9 cellular contexts compared by ENCODE assay signal in genomic region chr19:869245-870177, GRCh38. TPM values are rescaled to one million over a fixed set of nuclear protein-coding genes. Genes with fewer than 3 reads are reported as not detected.
DNase-seq lines count a peak whose midpoint lies in the region; ATAC-seq, FAIRE-seq and TF ChIP-seq lines count a peak whose summit lies in the region.
"Had no signal": no experiment of that assay in that cellular context is flagged by ENCODE, and none has a peak within 500 bp of the region (broad histone marks: within the 10 kb centered on the region; RNA-seq: fewer than 3 reads in every experiment).

No MANE protein-coding gene starts in this region.

- ATAC-seq in right cardiac atrium: peak; percentile 39 to 53
- ATAC-seq in stimulated activated naive B cell treated with anti-CD40 and anti-IgM and Interleukin-4, amounts not matched to agents 10 μg/mL and 1 μg/mL and 100 μg/mL, for 72 hours (replicated peaks): no peak
- no peak for ATAC-seq in activated naive CD8-positive, alpha-beta T cell treated with anti-CD3 and anti-CD28 coated beads, Interleukin-2, amount 50 U/mL, for 24 hours

- no peak for TF ChIP-seq CTCF in HEK293 (tag by site-specific recombination; IDR thresholded peaks at IDR 0.05)

- H3K4me1 ChIP-seq in HEK293 (ENCODE audit: control insufficient read depth, insufficient read depth, low read length) (no peaks in the 10 kb centered on the region; the same call in 1 of the 2 replicates), right cardiac atrium (ENCODE audit: control insufficient read depth, insufficient read depth, low read length) (no peaks in the 10 kb centered on the region)

- no peak for TF ChIP-seq POLR2A in GM12892 (IDR thresholded peaks at IDR 0.05; ENCODE audit: low read depth, low read length)

- no peak overlapping the region for H3K4me3 Mint-ChIP-seq in stimulated activated naive B cell treated with anti-CD40 and anti-IgM and Interleukin-4, amounts not matched to agents 10 μg/mL and 1 μg/mL and 100 μg/mL, for 72 hours
- no peak overlapping the region for H3K4me3 Mint-ChIP-seq in activated naive CD8-positive, alpha-beta T cell treated with anti-CD3 and anti-CD28 coated beads, Interleukin-2, amount 50 U/mL, for 24 hours

- peaks cover 7 to 47% of the 10 kb centered on the region in 2 experiments; a peak in 2 of 3 replicates for H3K36me3 ChIP-seq in HEK293 (ENCODE audit: control insufficient read depth in 2 of 2, insufficient read depth in 1 of 2, low read length in 2 of 2)

- H3K4me3 ChIP-seq in HEK293 (ENCODE audit: low read depth, low read length): no peak overlapping the region
- no peak overlapping the region for H3K4me3 ChIP-seq in right cardiac atrium (ENCODE audit: low read length)

- no peak overlapping the region; the same call in 1 of the 2 replicates for H3K27ac ChIP-seq in HEK293 (ENCODE audit: extremely low read depth, low read depth, low read length)
- H3K27ac ChIP-seq in right cardiac atrium (ENCODE audit: low read length): no peak overlapping the region

- CTCF ChIA-PET in HEK293 (lab: Yijun Ruan, JAX): no interaction called here

- DNase-seq in amniotic epithelial cell (ENCODE audit: low read depth) (peak; percentile 90), right cardiac atrium (peak; percentile 83 to 89 (median 87)), D341Med (ENCODE audit: low spot score) (no peak), CD1c-positive myeloid dendritic cell (ENCODE audit: extremely low spot score) (no peak), GM12892 (ENCODE audit: insufficient read length) (no peak)
- DNase-seq in stimulated activated naive B cell treated with anti-CD40 and anti-IgM and Interleukin-4, amounts not matched to agents 10 μg/mL and 1 μg/mL and 100 μg/mL, for 72 hours: no peak
- no peak for DNase-seq in activated naive CD8-positive, alpha-beta T cell treated with anti-CD3 and anti-CD28 coated beads, Interleukin-2, amount 50 U/mL, for 24 hours

- H3K9me3 Mint-ChIP-seq in stimulated activated naive B cell treated with anti-CD40 and anti-IgM and Interleukin-4, amounts not matched to agents 10 μg/mL and 1 μg/mL and 100 μg/mL, for 72 hours: peaks cover 0 to 1% of the 10 kb centered on the region in 2 donors
- H3K9me3 Mint-ChIP-seq in activated naive CD8-positive, alpha-beta T cell treated with anti-CD3 and anti-CD28 coated beads, Interleukin-2, amount 50 U/mL, for 24 hours: no peaks in the 10 kb centered on the region

- 67% methylated on average over 29 of the region's 29 CpGs for WGBS in right cardiac atrium

- H3K27me3 Mint-ChIP-seq in stimulated activated naive B cell treated with anti-CD40 and anti-IgM and Interleukin-4, amounts not matched to agents 10 μg/mL and 1 μg/mL and 100 μg/mL, for 72 hours: no peaks in the 10 kb centered on the region
- no peaks in the 10 kb centered on the region for H3K27me3 Mint-ChIP-seq in activated naive CD8-positive, alpha-beta T cell treated with anti-CD3 and anti-CD28 coated beads, Interleukin-2, amount 50 U/mL, for 24 hours

- H3K9me3 ChIP-seq in HEK293 (ENCODE audit: control insufficient read depth, insufficient read depth, low read depth, low read length) (no peaks in the 10 kb centered on the region), right cardiac atrium (ENCODE audit: control insufficient read depth, low read length) (no peaks in the 10 kb centered on the region)

- no peak for FAIRE-seq in GM12892 (lab: Jason Lieb, UNC)
- FAIRE-seq: endometrium had no signal

- H3K36me3 Mint-ChIP-seq in stimulated activated naive B cell treated with anti-CD40 and anti-IgM and Interleukin-4, amounts not matched to agents 10 μg/mL and 1 μg/mL and 100 μg/mL, for 72 hours: peaks cover 45% of the 10 kb centered on the region in 2 donors
- H3K36me3 Mint-ChIP-seq in activated naive CD8-positive, alpha-beta T cell treated with anti-CD3 and anti-CD28 coated beads, Interleukin-2, amount 50 U/mL, for 24 hours (ENCODE audit: low read depth): peaks cover 7% of the 10 kb centered on the region

- H3K4me1 Mint-ChIP-seq in stimulated activated naive B cell treated with anti-CD40 and anti-IgM and Interleukin-4, amounts not matched to agents 10 μg/mL and 1 μg/mL and 100 μg/mL, for 72 hours: peaks cover 10 to 16% of the 10 kb centered on the region in 2 donors
- H3K4me1 Mint-ChIP-seq in activated naive CD8-positive, alpha-beta T cell treated with anti-CD3 and anti-CD28 coated beads, Interleukin-2, amount 50 U/mL, for 24 hours: peaks cover 10% of the 10 kb centered on the region

- no peaks in the 10 kb centered on the region for H3K27me3 ChIP-seq in right cardiac atrium (ENCODE audit: control insufficient read depth, insufficient read depth)

- POLR2A ChIA-PET in HEK293 (lab: Yijun Ruan, JAX): no interaction called here

- H3K27ac Mint-ChIP-seq in stimulated activated naive B cell treated with anti-CD40 and anti-IgM and Interleukin-4, amounts not matched to agents 10 μg/mL and 1 μg/mL and 100 μg/mL, for 72 hours: peak overlapping the region; percentile 85
- no peak overlapping the region for H3K27ac Mint-ChIP-seq in activated naive CD8-positive, alpha-beta T cell treated with anti-CD3 and anti-CD28 coated beads, Interleukin-2, amount 50 U/mL, for 24 hours

- intact Hi-C loops in right cardiac atrium (cut with DNase I): loop anchor here in 2 of 4 donors (10.0 kb wide), 1 partner anchor 45 kb away; the partner anchor contains the start of genes KISS1R (in 2 of the 2) and R3HDM4 (in 2 of the 2)

TF ChIP-seq in HEK293, 187 proteins besides CTCF, POLR2A, EP300 and RAD21 (continues in another document):
- TF ChIP-seq ZNF214 (tag by site-specific recombination; IDR thresholded peaks at IDR 0.05; ENCODE audit: borderline replicate concordance): no peak
- no peak for TF ChIP-seq ZNF747 (tag by site-specific recombination; IDR thresholded peaks at IDR 0.05)
- TF ChIP-seq IKZF3 (tag by site-specific recombination; IDR thresholded peaks at IDR 0.05): peak; percentile 61
- TF ChIP-seq SP2 (tag by site-specific recombination; IDR thresholded peaks at IDR 0.05): peak; percentile 15; the same call in 1 of the 2 replicates
- TF ChIP-seq, protein P1, sequence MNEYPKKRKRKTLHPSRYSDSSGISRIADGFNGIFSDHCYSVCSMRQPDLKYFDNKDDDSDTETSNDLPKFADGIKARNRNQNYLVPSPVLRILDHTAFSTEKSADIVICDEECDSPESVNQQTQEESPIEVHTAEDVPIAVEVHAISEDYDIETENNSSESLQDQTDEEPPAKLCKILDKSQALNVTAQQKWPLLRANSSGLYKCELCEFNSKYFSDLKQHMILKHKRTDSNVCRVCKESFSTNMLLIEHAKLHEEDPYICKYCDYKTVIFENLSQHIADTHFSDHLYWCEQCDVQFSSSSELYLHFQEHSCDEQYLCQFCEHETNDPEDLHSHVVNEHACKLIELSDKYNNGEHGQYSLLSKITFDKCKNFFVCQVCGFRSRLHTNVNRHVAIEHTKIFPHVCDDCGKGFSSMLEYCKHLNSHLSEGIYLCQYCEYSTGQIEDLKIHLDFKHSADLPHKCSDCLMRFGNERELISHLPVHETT (tag by site-specific recombination; IDR thresholded peaks at IDR 0.05): no peak
- TF ChIP-seq ZIC2 (tag by site-specific recombination; IDR thresholded peaks at IDR 0.05): peak; percentile 34; the same call in 1 of the 2 replicates
- TF ChIP-seq, protein P2, sequence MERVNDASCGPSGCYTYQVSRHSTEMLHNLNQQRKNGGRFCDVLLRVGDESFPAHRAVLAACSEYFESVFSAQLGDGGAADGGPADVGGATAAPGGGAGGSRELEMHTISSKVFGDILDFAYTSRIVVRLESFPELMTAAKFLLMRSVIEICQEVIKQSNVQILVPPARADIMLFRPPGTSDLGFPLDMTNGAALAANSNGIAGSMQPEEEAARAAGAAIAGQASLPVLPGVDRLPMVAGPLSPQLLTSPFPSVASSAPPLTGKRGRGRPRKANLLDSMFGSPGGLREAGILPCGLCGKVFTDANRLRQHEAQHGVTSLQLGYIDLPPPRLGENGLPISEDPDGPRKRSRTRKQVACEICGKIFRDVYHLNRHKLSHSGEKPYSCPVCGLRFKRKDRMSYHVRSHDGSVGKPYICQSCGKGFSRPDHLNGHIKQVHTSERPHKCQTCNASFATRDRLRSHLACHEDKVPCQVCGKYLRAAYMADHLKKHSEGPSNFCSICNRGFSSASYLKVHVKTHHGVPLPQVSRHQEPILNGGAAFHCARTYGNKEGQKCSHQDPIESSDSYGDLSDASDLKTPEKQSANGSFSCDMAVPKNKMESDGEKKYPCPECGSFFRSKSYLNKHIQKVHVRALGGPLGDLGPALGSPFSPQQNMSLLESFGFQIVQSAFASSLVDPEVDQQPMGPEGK (tag by site-specific recombination; IDR thresholded peaks at IDR 0.05): peak; percentile 60; the same call in 1 of the 2 replicates
- TF ChIP-seq GLIS2 (tag by site-specific recombination; IDR thresholded peaks at IDR 0.05): peak; percentile 67
- TF ChIP-seq, protein P3, sequence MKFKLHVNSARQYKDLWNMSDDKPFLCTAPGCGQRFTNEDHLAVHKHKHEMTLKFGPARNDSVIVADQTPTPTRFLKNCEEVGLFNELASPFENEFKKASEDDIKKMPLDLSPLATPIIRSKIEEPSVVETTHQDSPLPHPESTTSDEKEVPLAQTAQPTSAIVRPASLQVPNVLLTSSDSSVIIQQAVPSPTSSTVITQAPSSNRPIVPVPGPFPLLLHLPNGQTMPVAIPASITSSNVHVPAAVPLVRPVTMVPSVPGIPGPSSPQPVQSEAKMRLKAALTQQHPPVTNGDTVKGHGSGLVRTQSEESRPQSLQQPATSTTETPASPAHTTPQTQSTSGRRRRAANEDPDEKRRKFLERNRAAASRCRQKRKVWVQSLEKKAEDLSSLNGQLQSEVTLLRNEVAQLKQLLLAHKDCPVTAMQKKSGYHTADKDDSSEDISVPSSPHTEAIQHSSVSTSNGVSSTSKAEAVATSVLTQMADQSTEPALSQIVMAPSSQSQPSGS (tag by site-specific recombination; IDR thresholded peaks at IDR 0.05; ENCODE audit: low read depth): peak; percentile 65

RNA-seq across cellular contexts. Expression of gene CFD, which starts 10.0 kb away (rescaled TPM):
- 100 to 1,000 TPM; 221 to 590 (median 310) TPM for total RNA-seq in right cardiac atrium
- 869 TPM for polyA plus RNA-seq in right cardiac atrium
- polyA plus RNA-seq in GM12892 (2012; ENCODE audit: missing spikeins): not detected

RNA-seq across cellular contexts. Expression of gene ELANE, which starts 17.4 kb away (rescaled TPM):
- 1 to 10 TPM in 3 of 4 donors, under 1 TPM in 1; 0.85 to 2.6 (median 1.9) TPM for total RNA-seq in right cardiac atrium
- polyA plus RNA-seq in right cardiac atrium: 3.4 TPM
- polyA plus RNA-seq in GM12892 (2012; ENCODE audit: missing spikeins): not detected

RNA-seq across cellular contexts. Expression of gene MED16, which starts 23.5 kb away (rescaled TPM):
- 10 to 100 TPM; 23.9 to 28.4 (median 25.4) TPM for total RNA-seq in right cardiac atrium
- 21.3 TPM for polyA plus RNA-seq in right cardiac atrium
- 7.4 TPM for polyA plus RNA-seq in GM12892 (2012; ENCODE audit: missing spikeins)

RNA-seq across cellular contexts. Expression of gene RNU6-9, which starts 23.8 kb away (rescaled TPM):
- not detected for total RNA-seq in right cardiac atrium
- polyA plus RNA-seq in right cardiac atrium: not detected
- not detected for polyA plus RNA-seq in GM12892 (2012; ENCODE audit: missing spikeins)

RNA-seq across cellular contexts. Expression of gene PRTN3, which starts 28.7 kb away (rescaled TPM):
- not detected for total RNA-seq in right cardiac atrium
- not detected for polyA plus RNA-seq in right cardiac atrium
- not detected for polyA plus RNA-seq in GM12892 (2012; ENCODE audit: missing spikeins)

Comparison
In these comparisons a context has a peak if more than half of its experiments do, and no peak if none do; other contexts are left out.
1. DNase-seq: peak in amniotic epithelial cell (single experiment) and right cardiac atrium (3 of 3); none in stimulated activated naive B cell treated with anti-CD40 and anti-IgM and Interleukin-4, amounts not matched to agents 10 μg/mL and 1 μg/mL and 100 μg/mL, for 72 hours (single experiment), D341Med (single experiment), CD1c-positive myeloid dendritic cell (single experiment), GM12892 (single experiment) and activated naive CD8-positive, alpha-beta T cell treated with anti-CD3 and anti-CD28 coated beads, Interleukin-2, amount 50 U/mL, for 24 hours (single experiment).
2. ATAC-seq: peak in right cardiac atrium (2 of 2); none in stimulated activated naive B cell treated with anti-CD40 and anti-IgM and Interleukin-4, amounts not matched to agents 10 μg/mL and 1 μg/mL and 100 μg/mL, for 72 hours (0 of 2) and activated naive CD8-positive, alpha-beta T cell treated with anti-CD3 and anti-CD28 coated beads, Interleukin-2, amount 50 U/mL, for 24 hours (single experiment).